11 cellular contexts compared by ENCODE assay signal in the genomic region with DNA sequence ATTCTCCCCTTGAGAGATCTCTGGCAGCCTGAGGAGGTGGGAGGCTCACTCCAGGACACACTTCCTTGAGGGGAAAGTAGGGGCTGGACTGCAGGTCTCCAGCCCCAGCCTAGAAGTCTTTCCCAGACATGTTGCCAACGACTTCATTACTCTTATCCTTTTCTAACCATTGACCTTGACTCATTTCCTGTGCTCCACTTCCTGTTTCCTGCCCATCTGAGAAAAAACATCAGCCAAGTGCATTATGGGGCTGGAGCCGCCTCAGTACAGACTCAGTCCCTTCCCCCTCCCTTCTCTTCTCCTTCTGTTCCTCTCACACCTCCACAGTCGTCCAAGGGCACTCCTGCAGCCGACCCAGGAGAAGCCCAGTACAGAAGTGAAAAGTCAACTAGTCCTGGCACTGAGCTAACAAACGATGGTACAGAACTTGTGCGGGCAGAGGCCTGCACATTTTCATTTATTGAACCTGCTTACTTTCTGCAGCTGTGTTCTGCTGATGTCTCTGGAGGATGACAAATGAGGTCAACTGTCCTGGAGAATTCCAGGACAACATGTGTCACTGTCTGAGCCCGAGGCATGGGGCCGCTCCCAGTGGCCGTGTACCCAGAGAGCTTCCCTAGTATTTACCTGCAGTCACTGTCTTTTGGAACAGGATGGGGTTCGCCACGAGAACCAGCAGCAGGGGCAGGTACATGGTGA. TPM values are rescaled to one million over a fixed set of nuclear protein-coding genes. Genes with fewer than 3 reads are reported as not detected.
A peak's percentile ranks its signal among the peaks of the same experiment; 100 is the strongest.
DNase-seq lines count a peak whose midpoint lies in the region; ATAC-seq, FAIRE-seq and TF ChIP-seq lines count a peak whose summit lies in the region.
"Had no signal": no experiment of that assay in that cellular context is flagged by ENCODE, and none has a peak within 500 bp of the region (broad histone marks: within the 10 kb centered on the region; RNA-seq: fewer than 3 reads in every experiment).

No MANE protein-coding gene starts in this region.

- peaks cover 8 to 15% (median 8%) of the 10 kb centered on the region in 4 donors for H3K4me1 Mint-ChIP-seq in CD4-positive, alpha-beta memory T cell
- H3K4me1 Mint-ChIP-seq in astrocyte (ENCODE audit: low read depth, unreplicated experiment), result peaks cover 19% of the 10 kb centered on the region
- H3K4me1 Mint-ChIP-seq in Calu3 (ENCODE audit: low read depth, unreplicated experiment), result no peaks in the 10 kb centered on the region

- WGBS in right lobe of liver (ENCODE audit: insufficient coverage, low coverage, low lambda C conversion rate, missing lambda C conversion rate), result 66% methylated on average over 10 of the region's 11 CpGs

- H3K27me3 Mint-ChIP-seq in CD4-positive, alpha-beta memory T cell, result no peaks in the 10 kb centered on the region
- H3K27me3 Mint-ChIP-seq in astrocyte (ENCODE audit: low read depth, unreplicated experiment) (no peaks in the 10 kb centered on the region), Calu3 (ENCODE audit: unreplicated experiment) (no peaks in the 10 kb centered on the region)

- H3K36me3 Mint-ChIP-seq in CD4-positive, alpha-beta memory T cell, result peaks cover 4 to 5% of the 10 kb centered on the region in 2 donors
- H3K36me3 Mint-ChIP-seq in astrocyte (ENCODE audit: low read depth, unreplicated experiment) (no peaks in the 10 kb centered on the region), Calu3 (ENCODE audit: insufficient read depth, unreplicated experiment) (peaks cover 4% of the 10 kb centered on the region)

- intact Hi-C loops in CD4-positive, alpha-beta memory T cell (cut with micrococcal nuclease), result no loop called here
- intact Hi-C loops in right lobe of liver (cut with DNase I), result no loop called here
- intact Hi-C loops in Calu3 (cut with micrococcal nuclease; ENCODE audit: unreplicated experiment), result no loop called here

- H3K27ac ChIP-seq in CD4-positive, alpha-beta memory T cell (ENCODE audit: low read depth, low read length), result no peak overlapping the region
- H3K27ac ChIP-seq in astrocyte (ENCODE audit: low read depth, low read length), result peak overlapping the region; percentile 54
- H3K27ac ChIP-seq in right lobe of liver, result no peak overlapping the region
- H3K27ac ChIP-seq: suprapubic skin had no signal

- peaks cover 0 to 21% (median 14%) of the 10 kb centered on the region in 8 donors for H3K9me3 Mint-ChIP-seq in CD4-positive, alpha-beta memory T cell
- H3K9me3 Mint-ChIP-seq in astrocyte (ENCODE audit: unreplicated experiment) (no peaks in the 10 kb centered on the region), Calu3 (ENCODE audit: low read depth, unreplicated experiment) (no peaks in the 10 kb centered on the region)

- no peak for TF ChIP-seq POLR2A in right lobe of liver (IDR thresholded peaks at IDR 0.05)

- POLR2A ChIA-PET in CD4-positive, alpha-beta memory T cell (lab: Charles Lee; ENCODE audit: partially characterized antibody), result no interaction called here

- no peaks in the 10 kb centered on the region for H3K27me3 ChIP-seq in CD4-positive, alpha-beta memory T cell (ENCODE audit: insufficient read depth, low read length)
- H3K27me3 ChIP-seq in astrocyte (ENCODE audit: insufficient read depth, low read length) (no peaks in the 10 kb centered on the region), right lobe of liver (no peaks in the 10 kb centered on the region)
- H3K27me3 ChIP-seq: suprapubic skin had no signal

- H3K4me2 ChIP-seq in astrocyte (ENCODE audit: low read length), result peak overlapping the region; percentile 45

- H2AFZ ChIP-seq in astrocyte (ENCODE audit: low read depth, low read length), result peak overlapping the region; percentile 5

- CTCF ChIA-PET in CD4-positive, alpha-beta memory T cell (lab: Charles Lee; ENCODE audit: partially characterized antibody), result no interaction called here
- CTCF ChIA-PET in Calu3 (lab: Charles Lee), result no interaction called here

- DNase-seq in CD4-positive, alpha-beta memory T cell, result no peak
- DNase-seq in Kasumi-1 (lab: John Stamatoyannopoulos, UW) (peak; percentile 36 to 49), astrocyte (ENCODE audit: low read depth) (peak; percentile 8), right lobe of liver (no peak), Calu3 (no peak)
- DNase-seq in stimulated activated CD4-positive, alpha-beta T cell treated with anti-CD3 and anti-CD28 coated beads, Interleukin-4, amount 100 ng/mL, for 4 hours, result no peak
- DNase-seq: amygdala had no signal

- TF ChIP-seq CTCF in astrocyte (IDR thresholded peaks at IDR 0.05; ENCODE audit: insufficient read depth, low read depth, low read length), result no peak
- no peak for TF ChIP-seq CTCF in right lobe of liver (IDR thresholded peaks at IDR 0.05)
- TF ChIP-seq CTCF in Calu3 (IDR thresholded peaks at IDR 0.05; ENCODE audit: unreplicated experiment), result no peak

- H3K9me3 ChIP-seq in CD4-positive, alpha-beta memory T cell (ENCODE audit: control insufficient read depth in 1 of 2, low read length in 2 of 2), result no peaks in the 10 kb centered on the region
- no peaks in the 10 kb centered on the region for H3K9me3 ChIP-seq in astrocyte (ENCODE audit: insufficient read depth, low read depth, low read length)
- no peaks in the 10 kb centered on the region for H3K9me3 ChIP-seq in right lobe of liver
- H3K9me3 ChIP-seq: suprapubic skin had no signal

- no TSS peak for BruUV-seq in Calu3 (replicated peaks; lab: Mats Ljungman, UMichigan)

- no peak overlapping the region for H3K9ac ChIP-seq in astrocyte (ENCODE audit: low read length)

- peak overlapping the region in 3 of 7 donors; percentile 5 to 79 (median 49) for H3K27ac Mint-ChIP-seq in CD4-positive, alpha-beta memory T cell
- H3K27ac Mint-ChIP-seq in astrocyte (ENCODE audit: unreplicated experiment), result peak overlapping the region; percentile 98
- no peak overlapping the region for H3K27ac Mint-ChIP-seq in Calu3 (ENCODE audit: unreplicated experiment)

- no peaks in the 10 kb centered on the region for H3K36me3 ChIP-seq in CD4-positive, alpha-beta memory T cell (ENCODE audit: insufficient read depth, low read length)
- H3K36me3 ChIP-seq in astrocyte (ENCODE audit: insufficient read depth, low read length) (no peaks in the 10 kb centered on the region), right lobe of liver (no peaks in the 10 kb centered on the region)
- H3K36me3 ChIP-seq: suprapubic skin had no signal

- H3K4me3 ChIP-seq in CD4-positive, alpha-beta memory T cell (ENCODE audit: low read length in 2 of 2), result no peak overlapping the region
- H3K4me3 ChIP-seq in astrocyte (ENCODE audit: insufficient read depth, low read depth, low read length) (no peak overlapping the region), right lobe of liver (no peak overlapping the region)
- H3K4me3 ChIP-seq: suprapubic skin had no signal

- H3K4me1 ChIP-seq in CD4-positive, alpha-beta memory T cell (ENCODE audit: insufficient read depth, low read length), result peaks cover 9% of the 10 kb centered on the region
- H3K4me1 ChIP-seq in astrocyte (ENCODE audit: insufficient read depth, low read length) (peaks cover 14% of the 10 kb centered on the region), right lobe of liver (no peaks in the 10 kb centered on the region)
- H3K4me1 ChIP-seq: suprapubic skin had no signal

- FAIRE-seq in astrocyte (lab: Jason Lieb, UNC), result no peak

- H3K79me2 ChIP-seq in astrocyte (ENCODE audit: insufficient read depth, low read length), result no peaks in the 10 kb centered on the region

- ATAC-seq in right lobe of liver (peak; percentile 39 to 76 (median 60)), HG03460 (IDR thresholded peaks at IDR 0.05; ENCODE audit: unreplicated experiment) (no peak), GM21737 (IDR thresholded peaks at IDR 0.05; ENCODE audit: unreplicated experiment) (no peak)

- H4K20me1 ChIP-seq in astrocyte (ENCODE audit: insufficient read depth, low read length), result no peaks in the 10 kb centered on the region

- H3K4me3 Mint-ChIP-seq in CD4-positive, alpha-beta memory T cell, result peak overlapping the region in 6 of 8 donors; percentile 10 to 75 (median 61)
- H3K4me3 Mint-ChIP-seq in astrocyte (ENCODE audit: unreplicated experiment), result peak overlapping the region; percentile 40
- H3K4me3 Mint-ChIP-seq in Calu3 (ENCODE audit: low read depth, unreplicated experiment), result no peak overlapping the region

RNA-seq across cellular contexts. Expression of gene GPR143, which starts 20.1 kb away (rescaled TPM):
- total RNA-seq in CD4-positive, alpha-beta memory T cell, result not detected
- under 1 TPM; 0.10 to 0.21 TPM for polyA plus RNA-seq in CD4-positive, alpha-beta memory T cell
- total RNA-seq in astrocyte, result 1.8 and 3.0 TPM in 2 replicates
- 1 to 10 TPM in 1 of 6 experiments, under 1 TPM in 4, not detected in 1; 0.26 to 1.1 (median 0.43) TPM for total RNA-seq in right lobe of liver
- total RNA-seq in Calu3 (2022), result 8.3 and 8.8 TPM in 2 replicates
- total RNA-seq: T-helper 1 cell treated with Interleukin-12 subunit alpha and Interleukin-12 subunit beta and Interleukin-4 antibody, amounts not matched to agents 30 ng/mL and 1 ng/mL, for 36 hours had no signal

RNA-seq across cellular contexts. Expression of gene SHROOM2, which starts 40.7 kb away (rescaled TPM):
- not detected for total RNA-seq in CD4-positive, alpha-beta memory T cell
- not detected for polyA plus RNA-seq in CD4-positive, alpha-beta memory T cell
- total RNA-seq in astrocyte (15.9 and 16.0 TPM in 2 replicates), right lobe of liver (1 to 10 TPM; 3.6 to 7.5 (median 3.9) TPM), Calu3 (2022) (14.1 and 15.3 TPM in 2 replicates)
- total RNA-seq: T-helper 1 cell treated with Interleukin-12 subunit alpha and Interleukin-12 subunit beta and Interleukin-4 antibody, amounts not matched to agents 30 ng/mL and 1 ng/mL, for 36 hours had no signal

Comparison
In these comparisons a context has a peak if more than half of its experiments do, and no peak if none do; other contexts are left out.
1. DNase-seq: peak in Kasumi-1 (2 of 2) and astrocyte (single experiment); none in CD4-positive, alpha-beta memory T cell (0 of 5), right lobe of liver (0 of 3), stimulated activated CD4-positive, alpha-beta T cell treated with anti-CD3 and anti-CD28 coated beads, Interleukin-4, amount 100 ng/mL, for 4 hours (0 of 2) and Calu3 (single experiment).
2. ATAC-seq: peak in right lobe of liver (4 of 4); none in HG03460 (single experiment) and GM21737 (single experiment).
3. RNA of gene SHROOM2, which starts 40.7 kb away (total RNA-seq): 15.9 to 16.0 TPM in astrocyte, 14.1 to 15.3 TPM in Calu3 and 3.6 to 7.5 TPM in right lobe of liver; not detected in CD4-positive, alpha-beta memory T cell; every median in the first group is over 4 times any median in the second.